Comparison of ENCODE assay signal across 1 cellular context in the genomic region with DNA sequence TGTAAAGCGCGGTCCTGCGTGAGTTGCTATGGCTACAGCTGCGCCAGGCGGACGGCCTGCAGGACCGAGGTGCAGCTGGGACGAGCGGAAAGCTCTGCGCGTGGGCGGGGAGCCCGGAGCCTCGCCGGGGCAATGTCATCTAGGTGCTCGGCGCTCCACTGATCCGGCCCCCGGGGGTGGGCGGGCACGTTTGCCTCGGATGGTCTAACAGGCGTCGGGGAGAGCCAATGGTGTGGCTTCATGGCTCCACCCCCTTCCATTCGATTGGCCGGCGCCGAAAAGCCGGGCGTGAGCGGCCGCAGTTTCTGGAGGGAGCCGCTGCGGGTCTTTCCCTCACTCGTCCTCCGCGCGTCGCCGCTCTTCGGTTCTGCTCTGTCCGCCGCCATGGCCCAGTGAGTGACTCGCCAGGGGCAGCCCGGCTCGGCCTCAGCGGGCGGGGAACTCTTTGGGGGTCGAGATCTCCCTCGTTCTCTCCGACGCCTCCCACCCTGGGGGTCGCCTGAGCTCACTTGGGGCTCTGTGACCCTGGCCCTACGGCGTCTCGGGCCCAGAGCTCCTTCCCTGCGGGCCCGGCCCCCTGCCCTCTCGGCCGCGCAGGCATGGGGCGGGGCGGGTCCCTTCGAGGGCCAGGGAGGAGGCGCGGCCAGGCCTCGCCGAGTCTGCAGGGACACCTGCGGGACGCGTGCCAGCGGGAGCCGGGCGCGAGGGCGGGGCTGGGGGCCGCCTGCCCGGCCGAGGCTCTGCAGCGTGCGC.
TF ChIP-seq lines count a peak whose summit lies in the region.

Gene PGD (plus strand): TSS at position 331 of the 753 bp plus-strand sequence. CDS start 54 bp downstream, at position 385.

TF ChIP-seq in HepG2, 621 proteins besides CTCF, POLR2A, EP300 and RAD21 (continued from another document and continues in another):
- TF ChIP-seq, protein P1, sequence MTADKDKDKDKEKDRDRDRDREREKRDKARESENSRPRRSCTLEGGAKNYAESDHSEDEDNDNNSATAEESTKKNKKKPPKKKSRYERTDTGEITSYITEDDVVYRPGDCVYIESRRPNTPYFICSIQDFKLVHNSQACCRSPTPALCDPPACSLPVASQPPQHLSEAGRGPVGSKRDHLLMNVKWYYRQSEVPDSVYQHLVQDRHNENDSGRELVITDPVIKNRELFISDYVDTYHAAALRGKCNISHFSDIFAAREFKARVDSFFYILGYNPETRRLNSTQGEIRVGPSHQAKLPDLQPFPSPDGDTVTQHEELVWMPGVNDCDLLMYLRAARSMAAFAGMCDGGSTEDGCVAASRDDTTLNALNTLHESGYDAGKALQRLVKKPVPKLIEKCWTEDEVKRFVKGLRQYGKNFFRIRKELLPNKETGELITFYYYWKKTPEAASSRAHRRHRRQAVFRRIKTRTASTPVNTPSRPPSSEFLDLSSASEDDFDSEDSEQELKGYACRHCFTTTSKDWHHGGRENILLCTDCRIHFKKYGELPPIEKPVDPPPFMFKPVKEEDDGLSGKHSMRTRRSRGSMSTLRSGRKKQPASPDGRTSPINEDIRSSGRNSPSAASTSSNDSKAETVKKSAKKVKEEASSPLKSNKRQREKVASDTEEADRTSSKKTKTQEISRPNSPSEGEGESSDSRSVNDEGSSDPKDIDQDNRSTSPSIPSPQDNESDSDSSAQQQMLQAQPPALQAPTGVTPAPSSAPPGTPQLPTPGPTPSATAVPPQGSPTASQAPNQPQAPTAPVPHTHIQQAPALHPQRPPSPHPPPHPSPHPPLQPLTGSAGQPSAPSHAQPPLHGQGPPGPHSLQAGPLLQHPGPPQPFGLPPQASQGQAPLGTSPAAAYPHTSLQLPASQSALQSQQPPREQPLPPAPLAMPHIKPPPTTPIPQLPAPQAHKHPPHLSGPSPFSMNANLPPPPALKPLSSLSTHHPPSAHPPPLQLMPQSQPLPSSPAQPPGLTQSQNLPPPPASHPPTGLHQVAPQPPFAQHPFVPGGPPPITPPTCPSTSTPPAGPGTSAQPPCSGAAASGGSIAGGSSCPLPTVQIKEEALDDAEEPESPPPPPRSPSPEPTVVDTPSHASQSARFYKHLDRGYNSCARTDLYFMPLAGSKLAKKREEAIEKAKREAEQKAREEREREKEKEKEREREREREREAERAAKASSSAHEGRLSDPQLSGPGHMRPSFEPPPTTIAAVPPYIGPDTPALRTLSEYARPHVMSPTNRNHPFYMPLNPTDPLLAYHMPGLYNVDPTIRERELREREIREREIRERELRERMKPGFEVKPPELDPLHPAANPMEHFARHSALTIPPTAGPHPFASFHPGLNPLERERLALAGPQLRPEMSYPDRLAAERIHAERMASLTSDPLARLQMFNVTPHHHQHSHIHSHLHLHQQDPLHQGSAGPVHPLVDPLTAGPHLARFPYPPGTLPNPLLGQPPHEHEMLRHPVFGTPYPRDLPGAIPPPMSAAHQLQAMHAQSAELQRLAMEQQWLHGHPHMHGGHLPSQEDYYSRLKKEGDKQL (CRISPR knock-in tag; IDR thresholded peaks at IDR 0.05; ENCODE audit: low read depth) = peak; percentile 31; the same call in 1 of the 2 replicates
- TF ChIP-seq, protein P2, sequence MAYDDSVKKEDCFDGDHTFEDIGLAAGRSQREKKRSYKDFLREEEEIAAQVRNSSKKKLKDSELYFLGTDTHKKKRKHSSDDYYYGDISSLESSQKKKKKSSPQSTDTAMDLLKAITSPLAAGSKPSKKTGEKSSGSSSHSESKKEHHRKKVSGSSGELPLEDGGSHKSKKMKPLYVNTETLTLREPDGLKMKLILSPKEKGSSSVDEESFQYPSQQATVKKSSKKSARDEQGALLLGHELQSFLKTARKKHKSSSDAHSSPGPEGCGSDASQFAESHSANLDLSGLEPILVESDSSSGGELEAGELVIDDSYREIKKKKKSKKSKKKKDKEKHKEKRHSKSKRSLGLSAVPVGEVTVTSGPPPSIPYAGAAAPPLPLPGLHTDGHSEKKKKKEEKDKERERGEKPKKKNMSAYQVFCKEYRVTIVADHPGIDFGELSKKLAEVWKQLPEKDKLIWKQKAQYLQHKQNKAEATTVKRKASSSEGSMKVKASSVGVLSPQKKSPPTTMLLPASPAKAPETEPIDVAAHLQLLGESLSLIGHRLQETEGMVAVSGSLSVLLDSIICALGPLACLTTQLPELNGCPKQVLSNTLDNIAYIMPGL (CRISPR knock-in tag; IDR thresholded peaks at IDR 0.05; ENCODE audit: borderline replicate concordance in 1 of 2, low read depth in 1 of 2) = peak; percentile 39 to 58
- TF ChIP-seq GTF2F1 (IDR thresholded peaks at IDR 0.05; ENCODE audit: low read length) (no peak), PLSCR1 (CRISPR knock-in tag; IDR thresholded peaks at IDR 0.05; ENCODE audit: borderline replicate concordance) (no peak), SNRNP70 (IDR thresholded peaks at IDR 0.05; ENCODE audit: low read depth, low read length) (no peak), ZNF296 (CRISPR knock-in tag; conservative IDR thresholded peaks at IDR 0.05) (peak; percentile 78; the same call in 1 of the 2 replicates), MLX (CRISPR knock-in tag; IDR thresholded peaks at IDR 0.05) (peak; percentile 11; the same call in 1 of the 2 replicates), NFYC (CRISPR knock-in tag; IDR thresholded peaks at IDR 0.05) (peak; percentile 99), GRHL1 (CRISPR knock-in tag; conservative IDR thresholded peaks at IDR 0.05) (no peak), HNRNPUL1 (IDR thresholded peaks at IDR 0.05; ENCODE audit: low read depth, low read length) (no peak; the same call in none of the 2 replicates), ZNF781 (CRISPR knock-in tag; IDR thresholded peaks at IDR 0.05; ENCODE audit: borderline replicate concordance, not compliant biosample characterization) (no peak), RXRB (CRISPR knock-in tag; IDR thresholded peaks at IDR 0.05; ENCODE audit: borderline replicate concordance) (peak; percentile 16; the same call in 1 of the 2 replicates), PTBP1 (IDR thresholded peaks at IDR 0.05; ENCODE audit: low read depth, low read length, poor library complexity, severe bottlenecking) (peak; percentile 81), ZNF703 (CRISPR knock-in tag; IDR thresholded peaks at IDR 0.05; ENCODE audit: borderline replicate concordance) (no peak; the same call in 1 of the 2 replicates), ZNF549 (CRISPR knock-in tag; IDR thresholded peaks at IDR 0.05) (no peak), NCOA2 (CRISPR knock-in tag; IDR thresholded peaks at IDR 0.05) (peak; percentile 42; the same call in 1 of the 2 replicates), ZNF589 (CRISPR knock-in tag; conservative IDR thresholded peaks at IDR 0.05) (no peak; the same call in none of the 2 replicates), NFRKB (IDR thresholded peaks at IDR 0.05) (no peak), ZBTB14 (CRISPR knock-in tag; IDR thresholded peaks at IDR 0.05) (peak; percentile 61), ZBTB7B (CRISPR knock-in tag; IDR thresholded peaks at IDR 0.05) (peak; percentile 67), KLF13 (CRISPR knock-in tag; IDR thresholded peaks at IDR 0.05) (no peak), ETV6 (CRISPR knock-in tag; conservative IDR thresholded peaks at IDR 0.05) (peak; percentile 53; the same call in 1 of the 2 replicates), POLR2AphosphoS2 (IDR thresholded peaks at IDR 0.05; ENCODE audit: low read depth, low read length) (no peak), KLF11 (CRISPR knock-in tag; IDR thresholded peaks at IDR 0.05) (peak; percentile 77), KDM3A (CRISPR knock-in tag; IDR thresholded peaks at IDR 0.05; ENCODE audit: low read depth) (peak; percentile 75), ARHGAP35 (CRISPR knock-in tag; IDR thresholded peaks at IDR 0.05; ENCODE audit: borderline replicate concordance) (peak; percentile 68; the same call in 1 of the 2 replicates), HDAC6 (IDR thresholded peaks at IDR 0.05; ENCODE audit: low read depth, low read length) (no peak), CHD4 (IDR thresholded peaks at IDR 0.05; ENCODE audit: borderline replicate concordance, low read length) (no peak), MTA1 (CRISPR knock-in tag; IDR thresholded peaks at IDR 0.05; ENCODE audit: borderline replicate concordance) (peak; percentile 85; the same call in 1 of the 2 replicates), ZNF607 (CRISPR knock-in tag; IDR thresholded peaks at IDR 0.05; ENCODE audit: borderline replicate concordance) (peak; percentile 86; the same call in 1 of the 2 replicates), ZNF577 (CRISPR knock-in tag; IDR thresholded peaks at IDR 0.05; ENCODE audit: borderline replicate concordance, low read depth) (peak; percentile 79; the same call in 1 of the 2 replicates), POLR2AphosphoS5 (IDR thresholded peaks at IDR 0.05; ENCODE audit: low read depth, low read length) (peak; percentile 91), ZNF562 (CRISPR knock-in tag; IDR thresholded peaks at IDR 0.05; ENCODE audit: borderline replicate concordance) (0 out of 2 replicates have a peak, but pooled peaks have one; percentile 65), GZF1 (CRISPR knock-in tag; IDR thresholded peaks at IDR 0.05) (peak; percentile 25; the same call in 1 of the 2 replicates), ZNF878 (CRISPR knock-in tag; IDR thresholded peaks at IDR 0.05) (no peak), ZNF879 (CRISPR knock-in tag; IDR thresholded peaks at IDR 0.05) (no peak), GATAD2A (CRISPR knock-in tag; IDR thresholded peaks at IDR 0.05) (peak; percentile 50), SALL2 (CRISPR knock-in tag; IDR thresholded peaks at IDR 0.05) (peak; percentile 38; the same call in 1 of the 2 replicates), SETDB1 (CRISPR knock-in tag; IDR thresholded peaks at IDR 0.05; ENCODE audit: borderline replicate concordance) (no peak), NR2F1 (CRISPR knock-in tag; IDR thresholded peaks at IDR 0.05) (no peak)
- TF ChIP-seq, protein P3, sequence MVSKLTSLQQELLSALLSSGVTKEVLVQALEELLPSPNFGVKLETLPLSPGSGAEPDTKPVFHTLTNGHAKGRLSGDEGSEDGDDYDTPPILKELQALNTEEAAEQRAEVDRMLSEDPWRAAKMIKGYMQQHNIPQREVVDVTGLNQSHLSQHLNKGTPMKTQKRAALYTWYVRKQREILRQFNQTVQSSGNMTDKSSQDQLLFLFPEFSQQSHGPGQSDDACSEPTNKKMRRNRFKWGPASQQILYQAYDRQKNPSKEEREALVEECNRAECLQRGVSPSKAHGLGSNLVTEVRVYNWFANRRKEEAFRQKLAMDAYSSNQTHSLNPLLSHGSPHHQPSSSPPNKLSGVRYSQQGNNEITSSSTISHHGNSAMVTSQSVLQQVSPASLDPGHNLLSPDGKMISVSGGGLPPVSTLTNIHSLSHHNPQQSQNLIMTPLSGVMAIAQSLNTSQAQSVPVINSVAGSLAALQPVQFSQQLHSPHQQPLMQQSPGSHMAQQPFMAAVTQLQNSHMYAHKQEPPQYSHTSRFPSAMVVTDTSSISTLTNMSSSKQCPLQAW (CRISPR knock-in tag; IDR thresholded peaks at IDR 0.05) = no peak; the same call in 1 of the 2 replicates
- TF ChIP-seq, protein P4, sequence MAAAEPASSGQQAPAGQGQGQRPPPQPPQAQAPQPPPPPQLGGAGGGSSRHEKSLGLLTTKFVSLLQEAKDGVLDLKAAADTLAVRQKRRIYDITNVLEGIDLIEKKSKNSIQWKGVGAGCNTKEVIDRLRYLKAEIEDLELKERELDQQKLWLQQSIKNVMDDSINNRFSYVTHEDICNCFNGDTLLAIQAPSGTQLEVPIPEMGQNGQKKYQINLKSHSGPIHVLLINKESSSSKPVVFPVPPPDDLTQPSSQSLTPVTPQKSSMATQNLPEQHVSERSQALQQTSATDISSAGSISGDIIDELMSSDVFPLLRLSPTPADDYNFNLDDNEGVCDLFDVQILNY (CRISPR knock-in tag; conservative IDR thresholded peaks at IDR 0.05) = no peak
- TF ChIP-seq, protein P5, sequence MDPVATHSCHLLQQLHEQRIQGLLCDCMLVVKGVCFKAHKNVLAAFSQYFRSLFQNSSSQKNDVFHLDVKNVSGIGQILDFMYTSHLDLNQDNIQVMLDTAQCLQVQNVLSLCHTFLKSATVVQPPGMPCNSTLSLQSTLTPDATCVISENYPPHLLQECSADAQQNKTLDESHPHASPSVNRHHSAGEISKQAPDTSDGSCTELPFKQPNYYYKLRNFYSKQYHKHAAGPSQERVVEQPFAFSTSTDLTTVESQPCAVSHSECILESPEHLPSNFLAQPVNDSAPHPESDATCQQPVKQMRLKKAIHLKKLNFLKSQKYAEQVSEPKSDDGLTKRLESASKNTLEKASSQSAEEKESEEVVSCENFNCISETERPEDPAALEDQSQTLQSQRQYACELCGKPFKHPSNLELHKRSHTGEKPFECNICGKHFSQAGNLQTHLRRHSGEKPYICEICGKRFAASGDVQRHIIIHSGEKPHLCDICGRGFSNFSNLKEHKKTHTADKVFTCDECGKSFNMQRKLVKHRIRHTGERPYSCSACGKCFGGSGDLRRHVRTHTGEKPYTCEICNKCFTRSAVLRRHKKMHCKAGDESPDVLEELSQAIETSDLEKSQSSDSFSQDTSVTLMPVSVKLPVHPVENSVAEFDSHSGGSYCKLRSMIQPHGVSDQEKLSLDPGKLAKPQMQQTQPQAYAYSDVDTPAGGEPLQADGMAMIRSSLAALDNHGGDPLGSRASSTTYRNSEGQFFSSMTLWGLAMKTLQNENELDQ (CRISPR knock-in tag; IDR thresholded peaks at IDR 0.05; ENCODE audit: borderline replicate concordance) = no peak
